ENCODE assay signal across 32 cellular contexts in genomic region chr5:18483386-18483785, GRCh38.
DNase-seq lines count a peak whose midpoint lies in the region; ATAC-seq, FAIRE-seq and TF ChIP-seq lines count a peak whose summit lies in the region.
"Had no signal": no experiment of that assay in that cellular context is flagged by ENCODE, and none has a peak within 500 bp of the region (broad histone marks: within the 10 kb centered on the region; RNA-seq: fewer than 3 reads in every experiment).

No MANE protein-coding gene starts in this region.

- no peaks in the 10 kb centered on the region for H3K36me3 Mint-ChIP-seq in MCF 10A (ENCODE audit: insufficient read depth, unreplicated experiment)
- H3K36me3 Mint-ChIP-seq: activated naive CD4-positive, alpha-beta T cell treated with anti-CD3 and anti-CD28 coated beads, Interleukin-2, amount 50 U/mL, for 72 hours; CD8-positive, alpha-beta memory T cell; mesothelial cell of epicardium; naive thymus-derived CD8-positive, alpha-beta T cell; stimulated activated naive B cell treated with anti-CD40 and anti-IgM and Interleukin-4, amounts not matched to agents 10 μg/mL and 1 μg/mL and 100 μg/mL, for 72 hours had no signal

- peak; percentile 32 for FAIRE-seq in urothelium cell line (lab: Jason Lieb, UNC)
- FAIRE-seq: A549, GM18507, H1 had no signal

- H3K4me1 Mint-ChIP-seq in MCF 10A (ENCODE audit: insufficient read depth, unreplicated experiment), result peaks cover 7% of the 10 kb centered on the region
- H3K4me1 Mint-ChIP-seq: CD8-positive, alpha-beta memory T cell; naive thymus-derived CD8-positive, alpha-beta T cell; stimulated activated naive B cell treated with anti-CD40 and anti-IgM and Interleukin-4, amounts not matched to agents 10 μg/mL and 1 μg/mL and 100 μg/mL, for 72 hours had no signal

- H3K4me1 ChIP-seq in breast epithelium, result no peaks in the 10 kb centered on the region
- H3K4me1 ChIP-seq: A549, heart right ventricle, left ventricle myocardium inferior, Peyer's patch, uterus had no signal

- peak; percentile 21 for DNase-seq in MCF 10A (ENCODE audit: unreplicated experiment)
- DNase-seq in breast epithelium (ENCODE audit: low spot score in 2 of 2), result no peak
- DNase-seq in RKO (ENCODE audit: low spot score), result peak; percentile 30
- DNase-seq in epithelial cell of esophagus (ENCODE audit: low read depth), result peak; percentile 71
- peak; percentile 13 for DNase-seq in urothelium cell line (ENCODE audit: low spot score)
- no peak for DNase-seq in foreskin melanocyte
- no peak for DNase-seq in activated effector memory CD4-positive, alpha-beta T cell treated with anti-CD3 and anti-CD28 coated beads, Interleukin-2, amount 50 U/mL, for 16 hours
- DNase-seq: activated CD4-positive, alpha-beta T cell treated with anti-CD3 and anti-CD28 coated beads, Interleukin-2, amount 50 U/mL, for 48 hours; activated CD4-positive, CD25-positive, alpha-beta regulatory T cell; activated CD8-positive, alpha-beta memory T cell treated with anti-CD3 and anti-CD28 coated beads, Interleukin-2, amount 50 U/mL, for 4 hours; anterior cingulate cortex; CD8-positive, alpha-beta memory T cell; cerebellar nuclear complex; DMS153; GF-D8; heart right ventricle; left ventricle myocardium inferior; naive thymus-derived CD8-positive, alpha-beta T cell; NCI-H1105; NCI-H2029 treated with DMSO at 0.1 percent for 48 hours; NCI-H510A; Peyer's patch; stimulated activated CD4-positive, alpha-beta T cell treated with anti-CD3 and anti-CD28 coated beads, Interleukin-4, amount 100 ng/mL, for 1 hour; stimulated activated naive B cell treated with anti-CD40 and anti-IgM and Interleukin-4, amounts not matched to agents 10 μg/mL and 1 μg/mL and 100 μg/mL, for 72 hours; T1000; uterus had no signal

- no peaks in the 10 kb centered on the region for H3K27me3 ChIP-seq in breast epithelium
- H3K27me3 ChIP-seq: heart right ventricle, Peyer's patch, uterus had no signal

- no peaks in the 10 kb centered on the region for H3K9me3 Mint-ChIP-seq in MCF 10A (ENCODE audit: unreplicated experiment)
- H3K9me3 Mint-ChIP-seq: mesothelial cell of epicardium; stimulated activated naive B cell treated with anti-CD40 and anti-IgM and Interleukin-4, amounts not matched to agents 10 μg/mL and 1 μg/mL and 100 μg/mL, for 72 hours had no signal

- H3K27me3 Mint-ChIP-seq in MCF 10A (ENCODE audit: insufficient read depth, unreplicated experiment), result no peaks in the 10 kb centered on the region
- H3K27me3 Mint-ChIP-seq: CD8-positive, alpha-beta memory T cell; naive thymus-derived CD8-positive, alpha-beta T cell; stimulated activated naive B cell treated with anti-CD40 and anti-IgM and Interleukin-4, amounts not matched to agents 10 μg/mL and 1 μg/mL and 100 μg/mL, for 72 hours had no signal

- POLR2A ChIA-PET in MCF 10A (lab: Yijun Ruan, JAX), result no interaction called here

- H3K9me3 ChIP-seq in breast epithelium, result no peaks in the 10 kb centered on the region
- H3K9me3 ChIP-seq: A549, heart right ventricle, left ventricle myocardium inferior, Peyer's patch, uterus had no signal

- H3K4me3 Mint-ChIP-seq in MCF 10A (ENCODE audit: unreplicated experiment), result no peak overlapping the region
- H3K4me3 Mint-ChIP-seq: CD8-positive, alpha-beta memory T cell; mesothelial cell of epicardium; naive thymus-derived CD8-positive, alpha-beta T cell; stimulated activated naive B cell treated with anti-CD40 and anti-IgM and Interleukin-4, amounts not matched to agents 10 μg/mL and 1 μg/mL and 100 μg/mL, for 72 hours had no signal

- H3K27ac Mint-ChIP-seq in MCF 10A (ENCODE audit: low read depth, unreplicated experiment), result no peak overlapping the region
- H3K27ac Mint-ChIP-seq: activated naive CD4-positive, alpha-beta T cell treated with anti-CD3 and anti-CD28 coated beads, Interleukin-2, amount 50 U/mL, for 72 hours; CD8-positive, alpha-beta memory T cell; mesothelial cell of epicardium; naive thymus-derived CD8-positive, alpha-beta T cell; stimulated activated naive B cell treated with anti-CD40 and anti-IgM and Interleukin-4, amounts not matched to agents 10 μg/mL and 1 μg/mL and 100 μg/mL, for 72 hours had no signal

- no peak overlapping the region for H3K27ac ChIP-seq in breast epithelium
- H3K27ac ChIP-seq: A549, heart right ventricle, left ventricle myocardium inferior, Peyer's patch, uterus had no signal

- H3K4me3 ChIP-seq in breast epithelium (no peak overlapping the region), epithelial cell of esophagus (ENCODE audit: low read length) (no peak overlapping the region)
- H3K4me3 ChIP-seq: A549, heart right ventricle, left ventricle myocardium inferior, Peyer's patch, uterus had no signal

- CTCF ChIA-PET in MCF 10A (lab: Yijun Ruan, JAX), result interaction anchor here (1.0 kb wide), 1 partner anchor 17 kb away, joined by 5 read pairs; no protein-coding TSS in a partner anchor

- no peak for TF ChIP-seq POLR2A in breast epithelium (IDR thresholded peaks at IDR 0.05)

- no peak for ATAC-seq in GM19455 (IDR thresholded peaks at IDR 0.05; ENCODE audit: unreplicated experiment)
- ATAC-seq: A549; activated naive CD4-positive, alpha-beta T cell treated with anti-CD3 and anti-CD28 coated beads, Interleukin-2, amount 50 U/mL, for 72 hours; heart right ventricle; naive thymus-derived CD8-positive, alpha-beta T cell; stimulated activated naive B cell treated with anti-CD40 and anti-IgM and Interleukin-4, amounts not matched to agents 10 μg/mL and 1 μg/mL and 100 μg/mL, for 72 hours had no signal

- intact Hi-C loops in MCF 10A (cut with micrococcal nuclease), result no loop called here
- intact Hi-C loops in breast epithelium (cut with DNase I; ENCODE audit: low total_unique reads), result no loop called here

- H3K36me3 ChIP-seq in breast epithelium, result no peaks in the 10 kb centered on the region
- H3K36me3 ChIP-seq: heart right ventricle, left ventricle myocardium inferior, Peyer's patch, uterus had no signal

- no peak for TF ChIP-seq CTCF in MCF 10A (IDR thresholded peaks at IDR 0.05; ENCODE audit: unreplicated experiment)
- TF ChIP-seq CTCF in breast epithelium (IDR thresholded peaks at IDR 0.05), result no peak
- no peak for TF ChIP-seq CTCF in epithelial cell of esophagus (IDR thresholded peaks at IDR 0.05; ENCODE audit: insufficient read depth, low read depth, low read length, missing control alignments)

- no TSS peak for BruUV-seq in MCF 10A (replicated peaks; lab: Mats Ljungman, UMichigan)

Comparison
In these comparisons a context has a peak if more than half of its experiments do, and no peak if none do; other contexts are left out.
1. DNase-seq: peak in MCF 10A (single experiment), RKO (single experiment), epithelial cell of esophagus (single experiment) and urothelium cell line (single experiment); none in breast epithelium (0 of 2), foreskin melanocyte (single experiment) and activated effector memory CD4-positive, alpha-beta T cell treated with anti-CD3 and anti-CD28 coated beads, Interleukin-2, amount 50 U/mL, for 16 hours (single experiment).